Comparison of ENCODE assay signal across 1 cellular context in the genomic region with DNA sequence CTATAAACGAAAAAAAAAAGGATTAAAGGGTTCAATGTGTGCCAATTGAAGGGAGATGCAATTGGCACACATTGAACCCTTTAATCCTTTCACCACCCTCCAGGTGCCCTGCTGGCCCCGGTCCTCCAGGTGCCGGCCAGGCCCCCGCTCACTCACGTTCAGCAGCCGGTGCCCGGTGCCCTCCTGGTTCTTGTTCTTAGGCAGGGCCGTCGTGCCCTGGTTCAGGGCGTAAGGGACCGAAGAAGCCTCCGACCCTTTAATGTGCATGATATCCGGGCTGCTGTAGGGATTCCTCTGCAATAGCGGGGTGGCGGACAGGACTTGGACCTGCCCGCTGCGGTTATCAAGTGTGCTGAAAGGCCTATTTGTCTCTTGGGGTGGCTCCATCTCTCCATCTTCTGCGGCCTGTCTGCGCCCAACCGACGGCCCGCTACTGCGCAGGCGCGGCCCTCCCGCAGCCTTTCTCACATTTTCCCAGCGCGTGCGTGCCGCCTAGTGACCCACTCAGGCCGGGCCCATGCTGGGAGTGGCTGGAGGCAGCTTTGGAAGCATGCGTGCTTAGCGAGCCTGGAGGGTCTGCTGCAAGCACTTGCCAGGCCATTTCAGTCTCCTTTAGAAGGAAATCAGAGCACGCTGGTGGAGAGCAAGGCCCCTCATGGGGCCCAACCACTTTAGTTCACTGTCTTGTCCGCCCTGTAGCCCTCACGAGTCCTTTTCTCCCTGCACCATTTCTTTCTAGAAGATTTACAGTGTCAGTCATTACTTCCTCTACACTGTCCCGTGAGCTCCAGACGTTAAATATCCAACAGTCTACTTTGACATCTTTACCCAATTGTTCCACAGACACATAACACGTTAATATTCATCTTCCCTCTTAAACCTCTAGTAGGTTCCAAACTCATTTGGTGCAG.
TF ChIP-seq lines count a peak whose summit lies in the region.

No MANE protein-coding gene starts in this region.

TF ChIP-seq in HepG2, 621 proteins besides CTCF, POLR2A, EP300 and RAD21:
- TF ChIP-seq, protein P1, sequence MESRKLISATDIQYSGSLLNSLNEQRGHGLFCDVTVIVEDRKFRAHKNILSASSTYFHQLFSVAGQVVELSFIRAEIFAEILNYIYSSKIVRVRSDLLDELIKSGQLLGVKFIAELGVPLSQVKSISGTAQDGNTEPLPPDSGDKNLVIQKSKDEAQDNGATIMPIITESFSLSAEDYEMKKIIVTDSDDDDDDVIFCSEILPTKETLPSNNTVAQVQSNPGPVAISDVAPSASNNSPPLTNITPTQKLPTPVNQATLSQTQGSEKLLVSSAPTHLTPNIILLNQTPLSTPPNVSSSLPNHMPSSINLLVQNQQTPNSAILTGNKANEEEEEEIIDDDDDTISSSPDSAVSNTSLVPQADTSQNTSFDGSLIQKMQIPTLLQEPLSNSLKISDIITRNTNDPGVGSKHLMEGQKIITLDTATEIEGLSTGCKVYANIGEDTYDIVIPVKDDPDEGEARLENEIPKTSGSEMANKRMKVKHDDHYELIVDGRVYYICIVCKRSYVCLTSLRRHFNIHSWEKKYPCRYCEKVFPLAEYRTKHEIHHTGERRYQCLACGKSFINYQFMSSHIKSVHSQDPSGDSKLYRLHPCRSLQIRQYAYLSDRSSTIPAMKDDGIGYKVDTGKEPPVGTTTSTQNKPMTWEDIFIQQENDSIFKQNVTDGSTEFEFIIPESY (CRISPR knock-in tag; IDR thresholded peaks at IDR 0.05): peak; percentile 30; the same call in 1 of the 2 replicates
- TF ChIP-seq HNF4G (IDR thresholded peaks at IDR 0.05; ENCODE audit: borderline replicate concordance, low read depth, low read length): no peak
- TF ChIP-seq HNF4G (CRISPR knock-in tag; IDR thresholded peaks at IDR 0.05; ENCODE audit: borderline replicate concordance, low read depth): no peak
- no peak for TF ChIP-seq TP53 (CRISPR knock-in tag; conservative IDR thresholded peaks at IDR 0.05)
